Comparison of ENCODE assay signal across 10 cellular contexts in the genomic region with DNA sequence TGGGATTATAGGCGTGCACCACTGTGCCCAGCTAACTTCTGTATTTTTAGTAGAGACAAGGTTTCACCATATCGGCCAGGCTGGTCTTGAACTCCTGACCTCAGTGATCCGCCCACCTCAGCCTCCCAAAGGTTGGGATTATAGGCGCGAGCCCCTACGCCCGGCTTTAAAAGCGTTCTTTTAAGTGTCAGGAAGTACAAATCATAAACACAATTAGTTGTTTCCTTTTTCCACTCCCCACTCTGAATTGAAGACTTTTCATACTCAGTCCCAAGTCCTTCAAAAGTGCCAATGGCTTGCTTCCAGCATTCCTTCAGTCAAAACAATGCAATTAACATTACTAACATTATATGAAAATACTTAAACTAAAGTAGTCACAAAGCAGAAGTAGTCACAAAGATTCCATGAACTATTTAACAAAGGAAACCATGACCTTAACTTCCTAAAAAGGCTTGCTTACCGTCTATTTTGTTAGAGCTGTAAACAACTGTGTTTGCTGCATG. TPM values are rescaled to one million over a fixed set of nuclear protein-coding genes. Genes with fewer than 3 reads are reported as not detected.
A peak's percentile ranks its signal among the peaks of the same experiment; 100 is the strongest.
DNase-seq lines count a peak whose midpoint lies in the region; ATAC-seq and TF ChIP-seq lines count a peak whose summit lies in the region.
"Had no signal": no experiment of that assay in that cellular context is flagged by ENCODE, and none has a peak within 500 bp of the region (broad histone marks: within the 10 kb centered on the region; RNA-seq: fewer than 3 reads in every experiment).

No MANE protein-coding gene starts in this region.

- ATAC-seq in activated CD8-positive, alpha-beta memory T cell treated with anti-CD3 and anti-CD28 coated beads, Interleukin-2, amount 10 ng/mL, durations not matched to agents 7 days and 5 days: no peak
- no peak for ATAC-seq in activated naive CD8-positive, alpha-beta T cell treated with anti-CD3 and anti-CD28 coated beads, Interleukin-2, amount 50 U/mL, for 24 hours
- ATAC-seq in left colon (peak; percentile 9), SK-N-SH treated with all-trans-retinoic acid at 6 μM for 48 hours (no peak), GM19455 (IDR thresholded peaks at IDR 0.05; ENCODE audit: unreplicated experiment) (no peak), HG02938 (IDR thresholded peaks at IDR 0.05; ENCODE audit: unreplicated experiment) (no peak)

- H3K4me3 ChIP-seq in stomach: no peak overlapping the region

- peak overlapping the region; percentile 69 for H3K4me3 Mint-ChIP-seq in activated CD8-positive, alpha-beta memory T cell treated with anti-CD3 and anti-CD28 coated beads, Interleukin-2, amount 10 ng/mL, durations not matched to agents 7 days and 5 days
- H3K4me3 Mint-ChIP-seq in activated naive CD8-positive, alpha-beta T cell treated with anti-CD3 and anti-CD28 coated beads, Interleukin-2, amount 50 U/mL, for 24 hours: peak overlapping the region; percentile 95

- no peak for TF ChIP-seq CTCF in stomach (IDR thresholded peaks at IDR 0.05)

- intact Hi-C loops in left colon (cut with DNase I, micrococcal nuclease): no loop called here
- intact Hi-C loops in stomach (cut with DNase I; ENCODE audit: low total_unique reads): no loop called here

- H3K4me1 Mint-ChIP-seq in activated CD8-positive, alpha-beta memory T cell treated with anti-CD3 and anti-CD28 coated beads, Interleukin-2, amount 10 ng/mL, durations not matched to agents 7 days and 5 days: peaks cover 84% of the 10 kb centered on the region
- peaks cover 92% of the 10 kb centered on the region for H3K4me1 Mint-ChIP-seq in activated naive CD8-positive, alpha-beta T cell treated with anti-CD3 and anti-CD28 coated beads, Interleukin-2, amount 50 U/mL, for 24 hours

- no peaks in the 10 kb centered on the region for H3K27me3 ChIP-seq in stomach

- no peak for TF ChIP-seq POLR2A in stomach (IDR thresholded peaks at IDR 0.05)

- H3K9me3 Mint-ChIP-seq in activated CD8-positive, alpha-beta memory T cell treated with anti-CD3 and anti-CD28 coated beads, Interleukin-2, amount 10 ng/mL, durations not matched to agents 7 days and 5 days (ENCODE audit: low read depth): no peaks in the 10 kb centered on the region
- H3K9me3 Mint-ChIP-seq in activated naive CD8-positive, alpha-beta T cell treated with anti-CD3 and anti-CD28 coated beads, Interleukin-2, amount 50 U/mL, for 24 hours: no peaks in the 10 kb centered on the region

- H3K36me3 ChIP-seq in stomach: peaks cover 39 to 67% (median 64%) of the 10 kb centered on the region in 4 donors

- peaks cover 43 to 88% (median 56%) of the 10 kb centered on the region in 4 donors for H3K4me1 ChIP-seq in stomach

- CTCF ChIA-PET in activated CD8-positive, alpha-beta memory T cell treated with anti-CD3 and anti-CD28 coated beads, Interleukin-2, amount 10 ng/mL, durations not matched to agents 7 days and 5 days (lab: Charles Lee): interaction anchor here (1.2 to 3.2 kb wide), 9 partner anchors 9 to 50 kb away, joined by 3 to 27 read pairs (median 8); partner anchors contain the start of genes PPM1M and TWF2

- peak overlapping the region; percentile 85 for H3K27ac Mint-ChIP-seq in activated CD8-positive, alpha-beta memory T cell treated with anti-CD3 and anti-CD28 coated beads, Interleukin-2, amount 10 ng/mL, durations not matched to agents 7 days and 5 days
- peak overlapping the region; percentile 82 for H3K27ac Mint-ChIP-seq in activated naive CD8-positive, alpha-beta T cell treated with anti-CD3 and anti-CD28 coated beads, Interleukin-2, amount 50 U/mL, for 24 hours

- DNase-seq in activated CD8-positive, alpha-beta memory T cell treated with anti-CD3 and anti-CD28 coated beads, Interleukin-2, amount 10 ng/mL, durations not matched to agents 7 days and 5 days: no peak
- no peak for DNase-seq in activated CD8-positive, alpha-beta memory T cell treated with anti-CD3 and anti-CD28 coated beads, Interleukin-2, amount 50 U/mL, for 48 hours
- no peak for DNase-seq in activated naive CD8-positive, alpha-beta T cell treated with anti-CD3 and anti-CD28 coated beads, Interleukin-2, amount 50 U/mL, for 24 hours
- DNase-seq in left colon: no peak
- DNase-seq in stomach: no peak
- DNase-seq: NCI-H1694, SHP77 had no signal

- H3K36me3 Mint-ChIP-seq in activated CD8-positive, alpha-beta memory T cell treated with anti-CD3 and anti-CD28 coated beads, Interleukin-2, amount 10 ng/mL, durations not matched to agents 7 days and 5 days: peaks cover 66% of the 10 kb centered on the region
- H3K36me3 Mint-ChIP-seq in activated naive CD8-positive, alpha-beta T cell treated with anti-CD3 and anti-CD28 coated beads, Interleukin-2, amount 50 U/mL, for 24 hours (ENCODE audit: low read depth): peaks cover 84% of the 10 kb centered on the region

- H3K9me3 ChIP-seq in stomach: no peaks in the 10 kb centered on the region

- no peaks in the 10 kb centered on the region for H3K27me3 Mint-ChIP-seq in activated CD8-positive, alpha-beta memory T cell treated with anti-CD3 and anti-CD28 coated beads, Interleukin-2, amount 10 ng/mL, durations not matched to agents 7 days and 5 days
- no peaks in the 10 kb centered on the region for H3K27me3 Mint-ChIP-seq in activated naive CD8-positive, alpha-beta T cell treated with anti-CD3 and anti-CD28 coated beads, Interleukin-2, amount 50 U/mL, for 24 hours

- peak overlapping the region in 3 of 5 donors; percentile 47 to 64 (median 58) for H3K27ac ChIP-seq in stomach

- WGBS in stomach, 5 donors: 24 to 45% (median 38%) methylated on average over 9 of the region's 9 CpGs

- TF ChIP-seq EP300 in stomach (IDR thresholded peaks at IDR 0.05): no peak

TF ChIP-seq in SK-N-SH treated with all-trans-retinoic acid at 6 μM for 48 hours, 23 proteins besides CTCF, POLR2A, EP300 and RAD21 (continues in another document):
- TF ChIP-seq ZC3H10 (CRISPR knock-in tag; IDR thresholded peaks at IDR 0.05) (no peak), TOX (CRISPR knock-in tag; IDR thresholded peaks at IDR 0.05; ENCODE audit: borderline replicate concordance) (no peak), POU6F1 (CRISPR knock-in tag; IDR thresholded peaks at IDR 0.05; ENCODE audit: borderline replicate concordance, low read depth) (no peak), ARNTL (CRISPR knock-in tag; IDR thresholded peaks at IDR 0.05; ENCODE audit: borderline replicate concordance, low read depth) (no peak), CREB5 (CRISPR knock-in tag; IDR thresholded peaks at IDR 0.05; ENCODE audit: low read depth) (no peak), BACH2 (CRISPR knock-in tag; IDR thresholded peaks at IDR 0.05; ENCODE audit: borderline replicate concordance) (no peak), OSR1 (CRISPR knock-in tag; IDR thresholded peaks at IDR 0.05) (no peak), PPARA (CRISPR knock-in tag; IDR thresholded peaks at IDR 0.05; ENCODE audit: borderline replicate concordance) (no peak)

RNA-seq across cellular contexts. Expression of gene WDR82, which starts 8.1 kb away (rescaled TPM):
- 100 to 1,000 TPM; 114 to 132 TPM for total RNA-seq in activated CD8-positive, alpha-beta memory T cell treated with anti-CD3 and anti-CD28 coated beads, Interleukin-2, amount 10 ng/mL, durations not matched to agents 7 days and 5 days
- 10 to 100 TPM; 57.1 to 60.9 TPM for total RNA-seq in left colon
- 10 to 100 TPM in 4 of 5 donors, 1 to 10 TPM in 1; 8.2 to 64.8 (median 30.4) TPM for total RNA-seq in stomach
- 10 to 100 TPM; 20.6 to 28.7 (median 28.0) TPM for polyA plus RNA-seq in stomach

RNA-seq across cellular contexts. Expression of gene GLYCTK, which starts 17.3 kb away (rescaled TPM):
- 10 to 100 TPM; 23.2 to 29.4 TPM for total RNA-seq in activated CD8-positive, alpha-beta memory T cell treated with anti-CD3 and anti-CD28 coated beads, Interleukin-2, amount 10 ng/mL, durations not matched to agents 7 days and 5 days
- total RNA-seq in left colon (10 to 100 TPM; 51.6 to 57.0 TPM), stomach (10 to 100 TPM; 16.7 to 55.0 (median 19.2) TPM)
- 10 to 100 TPM in 2 of 3 donors, 1 to 10 TPM in 1; 9.1 to 26.9 (median 14.6) TPM for polyA plus RNA-seq in stomach

RNA-seq across cellular contexts. Expression of gene PPM1M, which starts 24.7 kb away (rescaled TPM):
- 10 to 100 TPM; 91.1 to 94.1 TPM for total RNA-seq in activated CD8-positive, alpha-beta memory T cell treated with anti-CD3 and anti-CD28 coated beads, Interleukin-2, amount 10 ng/mL, durations not matched to agents 7 days and 5 days
- 1 to 10 TPM; 2.9 to 9.3 TPM for total RNA-seq in left colon
- total RNA-seq in stomach: 10 to 100 TPM in 3 of 5 donors, 1 to 10 TPM in 2; 7.9 to 44.9 (median 11.0) TPM
- polyA plus RNA-seq in stomach: 10 to 100 TPM; 16.4 to 25.7 (median 19.8) TPM

RNA-seq across cellular contexts. Expression of gene TWF2, which starts 31.3 kb away (rescaled TPM):
- 100 to 1,000 TPM; 110 to 131 TPM for total RNA-seq in activated CD8-positive, alpha-beta memory T cell treated with anti-CD3 and anti-CD28 coated beads, Interleukin-2, amount 10 ng/mL, durations not matched to agents 7 days and 5 days
- total RNA-seq in left colon (10 to 100 TPM; 37.8 to 53.9 TPM), stomach (100 to 1,000 TPM in 1 of 5 donors, 10 to 100 TPM in 4; 18.7 to 237 (median 39.1) TPM)
- polyA plus RNA-seq in stomach: 10 to 100 TPM; 37.5 to 58.7 (median 40.8) TPM

RNA-seq across cellular contexts. Expression of gene TLR9, which starts 44.9 kb away (rescaled TPM):
- under 1 TPM in 1 of 2 experiments, not detected in 1; 0.64 TPM for total RNA-seq in activated CD8-positive, alpha-beta memory T cell treated with anti-CD3 and anti-CD28 coated beads, Interleukin-2, amount 10 ng/mL, durations not matched to agents 7 days and 5 days
- total RNA-seq in left colon: under 1 TPM in 1 of 2 donors, not detected in 1; 0.42 TPM
- total RNA-seq in stomach: not detected
- polyA plus RNA-seq in stomach: under 1 TPM in 1 of 3 donors, not detected in 2; 0.18 TPM
